19 cellular contexts compared by ENCODE assay signal in genomic region chr10:14700551-14700950, GRCh38.
"Had no signal": no experiment of that assay in that cellular context is flagged by ENCODE, and none has a peak within 500 bp of the region (broad histone marks: within the 10 kb centered on the region; RNA-seq: fewer than 3 reads in every experiment).

No MANE protein-coding gene starts in this region.

- H3K9ac ChIP-seq: neural progenitor cell had no signal

- H3K4me1 ChIP-seq: colonic mucosa, neural progenitor cell, tibial nerve, upper lobe of left lung had no signal

- DNase-seq: colonic mucosa; effector CD8-positive, alpha-beta T cell; endodermal cell; kidney; mesendoderm; midbrain; naive thymus-derived CD4-positive, alpha-beta T cell; posterior cingulate gyrus; right lobe of liver; small intestine; stimulated activated CD4-positive, alpha-beta T cell treated with anti-CD3 and anti-CD28 coated beads, Interleukin-15, amount 100 ng/mL, for 24 hours; stimulated activated CD4-positive, alpha-beta T cell treated with anti-CD3 and anti-CD28 coated beads, Interleukin-2, amount 100 ng/mL, for 48 hours; stimulated activated naive B cell treated with anti-CD40 and anti-IgM and Interleukin-4, amounts not matched to agents 10 μg/mL and 1 μg/mL and 100 μg/mL, for 72 hours; upper lobe of left lung had no signal

- H3K4me2 ChIP-seq: neural progenitor cell had no signal

- H3K9me3 ChIP-seq: colonic mucosa, right lobe of liver, thoracic aorta, tibial nerve, upper lobe of left lung had no signal

- H3K36me3 ChIP-seq: colonic mucosa, neural progenitor cell, right lobe of liver, thoracic aorta, tibial nerve, upper lobe of left lung had no signal

- H2AFZ ChIP-seq: neural progenitor cell had no signal

- H3K27me3 ChIP-seq: colonic mucosa, neural progenitor cell, right lobe of liver, tibial nerve, upper lobe of left lung had no signal

- H3K27ac ChIP-seq: colonic mucosa, epithelial cell of prostate, neural progenitor cell, right lobe of liver, thoracic aorta, tibial nerve, upper lobe of left lung had no signal

- ATAC-seq: esophagus mucosa; naive thymus-derived CD4-positive, alpha-beta T cell; right lobe of liver; stimulated activated naive B cell treated with anti-CD40 and anti-IgM and Interleukin-4, amounts not matched to agents 10 μg/mL and 1 μg/mL and 100 μg/mL, for 72 hours had no signal

- H3K4me3 ChIP-seq: colonic mucosa, neural progenitor cell, right lobe of liver, thoracic aorta, tibial nerve, upper lobe of left lung had no signal
